ENCODE assay signal across 13 cellular contexts in the genomic region with DNA sequence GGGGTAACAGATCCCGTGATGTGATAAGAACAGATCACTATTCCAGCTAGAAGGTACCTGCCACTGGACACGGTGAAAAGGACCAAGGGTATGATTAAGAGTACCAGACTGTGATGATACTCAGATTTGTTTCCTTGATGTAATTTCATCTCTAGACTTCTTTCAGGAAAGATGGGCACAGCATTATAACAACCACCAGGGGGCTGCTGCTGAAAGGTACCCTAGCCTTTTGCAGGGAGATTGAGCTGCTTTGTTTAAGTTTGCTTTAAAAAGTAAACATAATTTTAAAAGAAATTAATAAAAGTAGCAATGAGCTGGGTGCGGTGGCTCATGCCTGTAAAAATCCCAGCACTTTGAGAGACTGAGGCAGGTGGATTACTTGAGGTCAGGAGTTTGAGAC.
DNase-seq lines count a peak whose midpoint lies in the region; ATAC-seq and TF ChIP-seq lines count a peak whose summit lies in the region.
"Had no signal": no experiment of that assay in that cellular context is flagged by ENCODE, and none has a peak within 500 bp of the region (broad histone marks: within the 10 kb centered on the region; RNA-seq: fewer than 3 reads in every experiment).

No MANE protein-coding gene starts in this region.

- H3K4me1 ChIP-seq in PC-9 (replicated peaks; ENCODE audit: insufficient read depth) = no peaks in the 10 kb centered on the region
- H3K4me1 ChIP-seq in foreskin keratinocyte = no peaks in the 10 kb centered on the region
- no peaks in the 10 kb centered on the region for H3K4me1 ChIP-seq in prostate gland (replicated peaks)

- POLR2A ChIA-PET in PC-9 (lab: Charles Lee; ENCODE audit: unreplicated experiment) = interaction anchor here (0.6 kb wide), 1 partner anchor 279 kb away, joined by 6 read pairs; no protein-coding TSS in a partner anchor

- no peaks in the 10 kb centered on the region for H3K9me3 ChIP-seq in PC-9 (ENCODE audit: insufficient read depth, low read depth)
- no peaks in the 10 kb centered on the region for H3K9me3 ChIP-seq in prostate gland
- H3K9me3 ChIP-seq: HAP-1 had no signal

- no peaks in the 10 kb centered on the region for H3K9me2 ChIP-seq in PC-9 (ENCODE audit: insufficient read depth)

- WGBS in prostate gland = 65% methylated on average over 3 of the region's 3 CpGs

- no peaks in the 10 kb centered on the region for H3K36me3 Mint-ChIP-seq in activated T-helper 17 cell treated with anti-CD3 and anti-CD28 coated beads, Interleukin-2, amount 50 U/mL, for 72 hours (ENCODE audit: low read depth)
- H3K36me3 Mint-ChIP-seq: naive thymus-derived CD8-positive, alpha-beta T cell had no signal

- no TSS peak for BruUV-seq in PC-9 (replicated peaks; lab: Mats Ljungman, UMichigan)

- H3K4me1 Mint-ChIP-seq in activated T-helper 17 cell treated with anti-CD3 and anti-CD28 coated beads, Interleukin-2, amount 50 U/mL, for 72 hours = no peaks in the 10 kb centered on the region
- H3K4me1 Mint-ChIP-seq: naive thymus-derived CD8-positive, alpha-beta T cell had no signal

- no peak overlapping the region for H3K4me2 ChIP-seq in PC-9

- 0 out of 2 replicates have a peak overlapping the region, but pooled peaks have one; percentile 28 for H2AFZ ChIP-seq in PC-9

- H3K4me3 ChIP-seq in PC-9 (no peak overlapping the region), prostate gland (no peak overlapping the region)
- H3K4me3 ChIP-seq: HAP-1 had no signal

- H3F3A ChIP-seq in PC-9 (ENCODE audit: insufficient read depth, low read depth) = no peaks in the 10 kb centered on the region

- H4K20me1 ChIP-seq in PC-9 (ENCODE audit: insufficient read depth) = no peaks in the 10 kb centered on the region

- no peak for ATAC-seq in foreskin keratinocyte
- no peak for ATAC-seq in omental fat pad (ENCODE audit: low FRiP score)
- no peak for ATAC-seq in activated T-helper 17 cell treated with anti-CD3 and anti-CD28 coated beads, Interleukin-2, amount 50 U/mL, for 72 hours (replicated peaks)
- ATAC-seq: naive thymus-derived CD8-positive, alpha-beta T cell had no signal

- H3K79me2 ChIP-seq in PC-9 (ENCODE audit: low read depth) = no peaks in the 10 kb centered on the region

- no peak overlapping the region for H3K4me3 Mint-ChIP-seq in activated T-helper 17 cell treated with anti-CD3 and anti-CD28 coated beads, Interleukin-2, amount 50 U/mL, for 72 hours
- H3K4me3 Mint-ChIP-seq: naive thymus-derived CD8-positive, alpha-beta T cell; T-helper 1 cell treated with Interleukin-12 subunit alpha and Interleukin-12 subunit beta and Interleukin-4 antibody, amounts not matched to agents 30 μg/mL and 1 μg/mL, for 36 hours had no signal

- H3K36me3 ChIP-seq in PC-9 (ENCODE audit: low read depth) (no peaks in the 10 kb centered on the region), prostate gland (no peaks in the 10 kb centered on the region)
- H3K36me3 ChIP-seq: HAP-1 had no signal

- DNase-seq in AML-193 (lab: John Stamatoyannopoulos, UW) (peak; percentile 4 to 33), GM13977 (ENCODE audit: low spot score) (no peak), PC-9 (no peak), foreskin keratinocyte (no peak), prostate gland (ENCODE audit: low spot score) (no peak), omental fat pad (ENCODE audit: low spot score) (no peak), DMS79 treated with DMSO at 0.1 percent for 48 hours (lab: John Stamatoyannopoulos, UW) (no peak)
- DNase-seq: activated naive CD4-positive, alpha-beta T cell; MV-4-11 had no signal

- H3K27me3 Mint-ChIP-seq in activated T-helper 17 cell treated with anti-CD3 and anti-CD28 coated beads, Interleukin-2, amount 50 U/mL, for 72 hours = peaks cover 9% of the 10 kb centered on the region

- in situ Hi-C loops in GM13977 (cut with MboI; ENCODE audit: low pct_unique_long_range_greater_than_20kb, low sequenced_read_pairs, unreplicated experiment) = no loop called here

- H3K27ac Mint-ChIP-seq in activated T-helper 17 cell treated with anti-CD3 and anti-CD28 coated beads, Interleukin-2, amount 50 U/mL, for 72 hours = no peak overlapping the region
- H3K27ac Mint-ChIP-seq: naive thymus-derived CD8-positive, alpha-beta T cell; T-helper 1 cell treated with Interleukin-12 subunit alpha and Interleukin-12 subunit beta and Interleukin-4 antibody, amounts not matched to agents 30 μg/mL and 1 μg/mL, for 36 hours had no signal

- H3K27ac ChIP-seq in PC-9 (no peak overlapping the region), foreskin keratinocyte (no peak overlapping the region), prostate gland (no peak overlapping the region)

- intact Hi-C loops in PC-9 (cut with micrococcal nuclease; ENCODE audit: unreplicated experiment) (no loop called here), prostate gland (cut with DNase I) (no loop called here)

- CTCF ChIA-PET in PC-9 (lab: Charles Lee) = interaction anchor here (0.6 kb wide), 1 partner anchor 83 kb away, joined by 3 read pairs; no protein-coding TSS in a partner anchor

- H3K27me3 ChIP-seq in PC-9 (ENCODE audit: insufficient read depth, low read depth) (no peaks in the 10 kb centered on the region), foreskin keratinocyte (no peaks in the 10 kb centered on the region), prostate gland (replicated peaks; ENCODE audit: insufficient read depth) (no peaks in the 10 kb centered on the region)

- H3K9me3 Mint-ChIP-seq in activated T-helper 17 cell treated with anti-CD3 and anti-CD28 coated beads, Interleukin-2, amount 50 U/mL, for 72 hours = no peaks in the 10 kb centered on the region
- H3K9me3 Mint-ChIP-seq: naive thymus-derived CD8-positive, alpha-beta T cell; T-helper 1 cell treated with Interleukin-12 subunit alpha and Interleukin-12 subunit beta and Interleukin-4 antibody, amounts not matched to agents 30 μg/mL and 1 μg/mL, for 36 hours had no signal

- TF ChIP-seq CTCF in GM13977 (IDR thresholded peaks at IDR 0.05; ENCODE audit: extremely low read depth, insufficient read depth, missing control alignments) (peak; percentile 11), PC-9 (conservative IDR thresholded peaks at IDR 0.05) (peak; percentile 66), foreskin keratinocyte (conservative IDR thresholded peaks at IDR 0.05) (peak; percentile 65), prostate gland (IDR thresholded peaks at IDR 0.05) (no peak), omental fat pad (IDR thresholded peaks at IDR 0.05) (no peak)

- TF ChIP-seq POLR2A in prostate gland (IDR thresholded peaks at IDR 0.05) = no peak

Comparison
In these comparisons a context has a peak if more than half of its experiments do, and no peak if none do; other contexts are left out.
1. DNase-seq: peak in AML-193 (2 of 2); none in GM13977 (single experiment), PC-9 (0 of 2), foreskin keratinocyte (0 of 2), prostate gland (single experiment), omental fat pad (single experiment) and DMS79 treated with DMSO at 0.1 percent for 48 hours (single experiment).
2. CTCF ChIP-seq: peak in GM13977 (single experiment), PC-9 (single experiment) and foreskin keratinocyte (single experiment); none in prostate gland (0 of 4) and omental fat pad (0 of 3).